27 cellular contexts compared by ENCODE assay signal in genomic region chrX:123504047-123504446, GRCh38.
"Had no signal": no experiment of that assay in that cellular context is flagged by ENCODE, and none has a peak within 500 bp of the region (broad histone marks: within the 10 kb centered on the region; RNA-seq: fewer than 3 reads in every experiment).

No MANE protein-coding gene starts in this region.

- H3K4me1 ChIP-seq: adrenal gland, Peyer's patch, SJCRH30 had no signal

- ATAC-seq: activated CD8-positive, alpha-beta T cell treated with anti-CD3 and anti-CD28 coated beads, Interleukin-2, amount 10 ng/mL, durations not matched to agents 7 days and 5 days; PC-3 had no signal

- H3K4me3 ChIP-seq: adrenal gland, MG63, Peyer's patch, SJCRH30, SK-N-MC had no signal

- H3K27ac Mint-ChIP-seq: activated CD4-positive, alpha-beta T cell treated with anti-CD3 and anti-CD28 coated beads, Interleukin-2, amount 10 ng/mL, durations not matched to agents 7 days and 5 days; activated CD8-positive, alpha-beta T cell treated with anti-CD3 and anti-CD28 coated beads, Interleukin-2, amount 10 ng/mL, durations not matched to agents 7 days and 5 days; activated naive CD4-positive, alpha-beta T cell treated with anti-CD3 and anti-CD28 coated beads, Interleukin-2, amount 50 U/mL, for 24 hours; activated naive CD8-positive, alpha-beta T cell treated with anti-CD3 and anti-CD28 coated beads, Interleukin-2, amount 10 ng/mL, durations not matched to agents 7 days and 5 days; activated T-cell treated with anti-CD3 and anti-CD28 coated beads, Interleukin-2, amount 50 U/mL, for 24 hours; activated T-helper 2 cell treated with anti-CD3 and anti-CD28 coated beads, Interferon-gamma antibody, Interleukin-2, Interleukin-4, amounts not matched to agents 10 μg/mL and 5 μg/mL and 100 μg/mL, durations not matched to agents 14 hours and 24 hours and 36 hours; brain; T-helper 1 cell treated with Interleukin-12 subunit alpha and Interleukin-12 subunit beta and Interleukin-4 antibody, amounts not matched to agents 30 μg/mL and 1 μg/mL, for 36 hours; T-helper 2 cell treated with Interferon-gamma antibody and Interleukin-4, amounts not matched to agents 5 μg/mL and 100 μg/mL, for 36 hours had no signal

- DNase-seq: activated CD4-positive, alpha-beta T cell treated with anti-CD3 and anti-CD28 coated beads, Interleukin-2, amount 10 ng/mL, durations not matched to agents 7 days and 5 days; activated CD4-positive, alpha-beta T cell treated with anti-CD3 and anti-CD28 coated beads, Interleukin-2, amount 50 U/mL, for 48 hours; activated CD8-positive, alpha-beta T cell treated with anti-CD3 and anti-CD28 coated beads, Interleukin-2, amount 10 ng/mL, durations not matched to agents 7 days and 5 days; activated gamma-delta T cell; activated naive CD4-positive, alpha-beta T cell treated with Interleukin-2 at 50 U/mL for 16 hours; activated naive CD8-positive, alpha-beta T cell treated with anti-CD3 and anti-CD28 coated beads, Interleukin-2, amount 10 ng/mL, durations not matched to agents 7 days and 5 days; activated T-cell treated with anti-CD3 and anti-CD28 coated beads, Interleukin-2, amount 50 U/mL, for 24 hours; adrenal gland; central memory CD4-positive, alpha-beta T cell; MG63; NCI-H1048; NCI-H1105 treated with DMSO at 0.1 percent for 48 hours; NCI-H1436; NCI-H1694; NCI-H1930; NCI-H345; NCI-H524 treated with DMSO at 0.1 percent for 48 hours; PC-3; Peyer's patch; SHP77; SJCRH30 had no signal

- H3K36me3 Mint-ChIP-seq: activated naive CD4-positive, alpha-beta T cell treated with anti-CD3 and anti-CD28 coated beads, Interleukin-2, amount 50 U/mL, for 24 hours; activated naive CD8-positive, alpha-beta T cell treated with anti-CD3 and anti-CD28 coated beads, Interleukin-2, amount 10 ng/mL, durations not matched to agents 7 days and 5 days; brain had no signal

- H3K4me1 Mint-ChIP-seq: activated CD4-positive, alpha-beta T cell treated with anti-CD3 and anti-CD28 coated beads, Interleukin-2, amount 10 ng/mL, durations not matched to agents 7 days and 5 days; activated naive CD4-positive, alpha-beta T cell treated with anti-CD3 and anti-CD28 coated beads, Interleukin-2, amount 50 U/mL, for 24 hours; activated naive CD8-positive, alpha-beta T cell treated with anti-CD3 and anti-CD28 coated beads, Interleukin-2, amount 10 ng/mL, durations not matched to agents 7 days and 5 days; brain had no signal

- H3K27ac ChIP-seq: adrenal gland, Peyer's patch, SJCRH30, SK-N-MC had no signal

- H3K36me3 ChIP-seq: adrenal gland, MG63, Peyer's patch, SJCRH30 had no signal

- H3K4me3 Mint-ChIP-seq: activated CD4-positive, alpha-beta T cell treated with anti-CD3 and anti-CD28 coated beads, Interleukin-2, amount 10 ng/mL, durations not matched to agents 7 days and 5 days; activated CD8-positive, alpha-beta T cell treated with anti-CD3 and anti-CD28 coated beads, Interleukin-2, amount 10 ng/mL, durations not matched to agents 7 days and 5 days; activated naive CD4-positive, alpha-beta T cell treated with anti-CD3 and anti-CD28 coated beads, Interleukin-2, amount 50 U/mL, for 24 hours; activated naive CD8-positive, alpha-beta T cell treated with anti-CD3 and anti-CD28 coated beads, Interleukin-2, amount 10 ng/mL, durations not matched to agents 7 days and 5 days; activated T-cell treated with anti-CD3 and anti-CD28 coated beads, Interleukin-2, amount 50 U/mL, for 24 hours; brain; T-helper 1 cell treated with Interleukin-12 subunit alpha and Interleukin-12 subunit beta and Interleukin-4 antibody, amounts not matched to agents 30 μg/mL and 1 μg/mL, for 36 hours; T-helper 2 cell treated with Interferon-gamma antibody and Interleukin-4, amounts not matched to agents 5 μg/mL and 100 μg/mL, for 36 hours had no signal

- H3K9me3 Mint-ChIP-seq: activated naive CD4-positive, alpha-beta T cell treated with anti-CD3 and anti-CD28 coated beads, Interleukin-2, amount 50 U/mL, for 24 hours; activated naive CD8-positive, alpha-beta T cell treated with anti-CD3 and anti-CD28 coated beads, Interleukin-2, amount 10 ng/mL, durations not matched to agents 7 days and 5 days; activated T-helper 2 cell treated with anti-CD3 and anti-CD28 coated beads, Interferon-gamma antibody, Interleukin-2, Interleukin-4, amounts not matched to agents 10 μg/mL and 5 μg/mL and 100 μg/mL, durations not matched to agents 14 hours and 24 hours and 36 hours; T-helper 1 cell treated with Interleukin-12 subunit alpha and Interleukin-12 subunit beta and Interleukin-4 antibody, amounts not matched to agents 30 μg/mL and 1 μg/mL, for 36 hours had no signal

- H3K9me3 ChIP-seq: adrenal gland, MG63, Peyer's patch, SJCRH30 had no signal

- H3K27me3 ChIP-seq: adrenal gland, MG63, Peyer's patch, SJCRH30 had no signal

- H3K27me3 Mint-ChIP-seq: activated CD4-positive, alpha-beta T cell treated with anti-CD3 and anti-CD28 coated beads, Interleukin-2, amount 10 ng/mL, durations not matched to agents 7 days and 5 days; activated naive CD8-positive, alpha-beta T cell treated with anti-CD3 and anti-CD28 coated beads, Interleukin-2, amount 10 ng/mL, durations not matched to agents 7 days and 5 days; brain had no signal
